Comparison of ENCODE assay signal across 8 cellular contexts in genomic region chr12:55715833-55716581, GRCh38.
DNase-seq lines count a peak whose midpoint lies in the region; ATAC-seq and TF ChIP-seq lines count a peak whose summit lies in the region.

Gene BLOC1S1 (plus strand): TSS chr12:55716046. CDS start chr12:55716052, 6 bp downstream.

- H3K27ac ChIP-seq in caudate nucleus (ENCODE audit: low read depth, low read length): peak within 1 kb of the TSS; percentile 93

- TF ChIP-seq CTCF in AG09319 (IDR thresholded peaks at IDR 0.05; ENCODE audit: low read depth, low read length): no peak; the same call in 1 of the 2 replicates

- peak; percentile 90 for DNase-seq in AG09319 (ENCODE audit: extremely low read depth, low read depth)
- peak; percentile 86 for DNase-seq in NCI-H345 treated with DMSO at 0.1 percent for 48 hours (lab: John Stamatoyannopoulos, UW; ENCODE audit: unreplicated experiment)
- DNase-seq in activated CD4-positive, CD25-positive, alpha-beta regulatory T cell (lab: John Stamatoyannopoulos, UW): peak; percentile 85 to 91 (median 88)
- DNase-seq in caudate nucleus (lab: John Stamatoyannopoulos, UW): peak in 60 of 61 donors; percentile 41 to 90 (median 84)
- peak; percentile 96 for DNase-seq in inferior parietal cortex (ENCODE audit: extremely low spot score)
- DNase-seq in stimulated activated CD4-positive, alpha-beta T cell treated with anti-CD3 and anti-CD28 coated beads, Interleukin-12 subunit alpha, Interleukin-12 subunit beta, amount 100 ng/mL, for 24 hours (ENCODE audit: low read depth in 2 of 2): peak; percentile 87 to 97

- ATAC-seq in GM19025 (IDR thresholded peaks at IDR 0.05; ENCODE audit: low read depth, unreplicated experiment) (peak; percentile 76), HG03280 (IDR thresholded peaks at IDR 0.05; ENCODE audit: unreplicated experiment) (peak; percentile 93)

Comparison
In these comparisons a context has a peak if more than half of its experiments do, and no peak if none do; other contexts are left out.
1. Peak in every context shown above with its lines: DNase-seq, ATAC-seq and H3K27ac ChIP-seq.